ENCODE assay signal across 18 cellular contexts in the genomic region with DNA sequence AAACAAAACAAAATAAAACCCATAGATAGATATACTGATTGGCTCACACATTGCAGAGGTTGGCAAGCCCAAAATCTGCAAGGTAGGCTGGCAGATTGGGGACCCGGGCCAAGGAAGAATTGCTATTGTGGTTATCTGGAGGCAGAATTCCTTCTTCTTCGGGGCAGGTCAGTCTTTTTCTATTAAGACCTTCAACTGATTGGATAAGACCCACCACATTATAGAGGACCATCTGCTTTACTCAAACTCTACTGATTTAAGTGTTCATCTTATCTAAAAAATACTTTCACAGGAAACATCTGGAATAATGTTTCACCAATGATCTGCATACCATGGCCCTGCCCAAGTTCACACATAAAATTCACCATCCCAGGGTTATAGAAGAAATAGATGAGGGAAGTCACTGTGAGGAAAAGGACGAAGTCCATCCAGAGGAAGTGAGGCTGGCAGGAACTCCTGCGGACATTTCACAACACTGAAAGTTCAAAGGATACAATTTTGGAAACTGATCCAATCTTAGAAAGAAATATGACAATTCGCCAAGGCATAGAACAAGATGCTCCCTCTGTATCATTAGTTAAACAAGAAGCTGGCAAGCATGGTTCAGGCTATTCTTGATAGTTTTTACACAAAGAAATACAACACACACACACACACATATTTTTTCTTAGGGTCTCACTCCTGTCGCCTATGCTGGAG.
DNase-seq lines count a peak whose midpoint lies in the region; ATAC-seq, FAIRE-seq and TF ChIP-seq lines count a peak whose summit lies in the region.
"Had no signal": no experiment of that assay in that cellular context is flagged by ENCODE, and none has a peak within 500 bp of the region (broad histone marks: within the 10 kb centered on the region; RNA-seq: fewer than 3 reads in every experiment).

No MANE protein-coding gene starts in this region.

- no peak for TF ChIP-seq POLR2A in K562 (conservative IDR thresholded peaks at IDR 0.05)
- no peak for TF ChIP-seq POLR2A in right lobe of liver (IDR thresholded peaks at IDR 0.05)

- H3K4me1 ChIP-seq in K562 (replicated peaks in 1 of 2; ENCODE audit: control insufficient read depth in 2 of 2, insufficient read depth in 2 of 2, low read length in 2 of 2) (peaks cover 0 to 7% of the 10 kb centered on the region in 2 experiments; a peak in 2 of 5 replicates), right lobe of liver (peaks cover 0 to 27% (median 14%) of the 10 kb centered on the region in 4 donors), PC-9 (replicated peaks; ENCODE audit: insufficient read depth) (peaks cover 17% of the 10 kb centered on the region)

- WGBS in K562 (ENCODE audit: insufficient coverage, low coverage, missing lambda C conversion rate) = 50% methylated on average over 6 of the region's 6 CpGs
- WGBS in right lobe of liver (ENCODE audit: insufficient coverage, low coverage, low lambda C conversion rate, missing lambda C conversion rate) = 39% methylated on average over 6 of the region's 6 CpGs

- no peak overlapping the region for H3K9ac ChIP-seq in K562 (ENCODE audit: insufficient read depth in 1 of 2, low read depth in 2 of 2, low read length in 2 of 2)

- TF ChIP-seq CTCF in 22Rv1 (IDR thresholded peaks at IDR 0.05) (no peak), K562 (IDR thresholded peaks at IDR 0.05 in 2 of 3, conservative IDR thresholded peaks at IDR 0.05 in 1 of 3; ENCODE audit: insufficient read depth in 2 of 3, low read depth in 1 of 3, low read length in 3 of 3) (no peak), right lobe of liver (IDR thresholded peaks at IDR 0.05) (no peak), PC-9 (conservative IDR thresholded peaks at IDR 0.05) (no peak)

- H3K4me3 ChIP-seq in K562 (no peak overlapping the region), right lobe of liver (no peak overlapping the region), PC-9 (no peak overlapping the region)

- FAIRE-seq in K562 (lab: Jason Lieb, UNC) = no peak
- FAIRE-seq: RCC 7860 had no signal

- peak; percentile 15 for DNase-seq in CD1c-positive myeloid dendritic cell (ENCODE audit: extremely low spot score)
- DNase-seq in K562 (ENCODE audit: extremely low read depth in 1 of 4, low spot score in 3 of 4) = no peak
- peak in 1 of 3 donors; percentile 65 for DNase-seq in right lobe of liver
- DNase-seq in PC-9 = no peak
- no peak for DNase-seq in midbrain (lab: John Stamatoyannopoulos, UW)
- DNase-seq: Calu3; CD4-positive, alpha-beta memory T cell; DMS53; H7; NCI-H1436 treated with DMSO at 0.1 percent for 48 hours; NCI-H2081 treated with DMSO at 0.1 percent for 48 hours; NCI-H524; SHP77 treated with DMSO at 0.1 percent for 48 hours had no signal

- H3K9me3 ChIP-seq in K562 (replicated peaks; ENCODE audit: control insufficient read depth, insufficient read depth, low read depth, low read length) = no peaks in the 10 kb centered on the region
- H3K9me3 ChIP-seq in right lobe of liver = no peaks in the 10 kb centered on the region
- H3K9me3 ChIP-seq in PC-9 (ENCODE audit: insufficient read depth, low read depth) = no peaks in the 10 kb centered on the region

- no peak for TF ChIP-seq EP300 in K562 (IDR thresholded peaks at IDR 0.05; ENCODE audit: low read length)

- H3K27ac ChIP-seq in 22Rv1 = peak overlapping the region; percentile 23
- H3K27ac ChIP-seq in K562 (ENCODE audit: extremely low read depth, low read depth, low read length) = no peak overlapping the region
- H3K27ac ChIP-seq in right lobe of liver = peak overlapping the region in 1 of 3 donors; percentile 64
- H3K27ac ChIP-seq in PC-9 = no peak overlapping the region

- H3K9me1 ChIP-seq in K562 (ENCODE audit: control insufficient read depth, insufficient read depth, low read length) = no peaks in the 10 kb centered on the region

- ATAC-seq in K562 (no peak), right lobe of liver (peak; percentile 37 to 74 (median 56)), GM18498 (IDR thresholded peaks at IDR 0.05; ENCODE audit: unreplicated experiment) (no peak), esophagus mucosa (no peak)
- ATAC-seq: SK-N-SH treated with all-trans-retinoic acid at 6 μM for 48 hours had no signal

- H3K27me3 ChIP-seq in K562 (ENCODE audit: control insufficient read depth in 2 of 2, insufficient read depth in 2 of 2, low read length in 2 of 2) = no peaks in the 10 kb centered on the region
- no peaks in the 10 kb centered on the region for H3K27me3 ChIP-seq in right lobe of liver
- no peaks in the 10 kb centered on the region for H3K27me3 ChIP-seq in PC-9 (ENCODE audit: insufficient read depth, low read depth)

- H3K79me2 ChIP-seq in K562 (ENCODE audit: control insufficient read depth, insufficient read depth, low read length) (no peaks in the 10 kb centered on the region), PC-9 (ENCODE audit: low read depth) (no peaks in the 10 kb centered on the region)

- CTCF ChIA-PET in K562 (lab: Yijun Ruan, JAX; ENCODE audit: low intra/inter-chr PET ratio) = no interaction called here
- CTCF ChIA-PET in PC-9 (lab: Charles Lee) = no interaction called here

- TF ChIP-seq RAD21 in K562 (CRISPR knock-in tag; conservative IDR thresholded peaks at IDR 0.05 in 1 of 2, IDR thresholded peaks at IDR 0.05 in 1 of 2) = no peak

- H3K4me2 ChIP-seq in K562 (ENCODE audit: insufficient read depth, low read length) (no peak overlapping the region), PC-9 (no peak overlapping the region)

- no peaks in the 10 kb centered on the region for H3K36me3 ChIP-seq in K562 (ENCODE audit: control insufficient read depth, insufficient read depth, low read length)
- H3K36me3 ChIP-seq in right lobe of liver = no peaks in the 10 kb centered on the region
- H3K36me3 ChIP-seq in PC-9 (ENCODE audit: low read depth) = no peaks in the 10 kb centered on the region

- BruUV-seq in K562 (replicated peaks; lab: Mats Ljungman, UMichigan) (no TSS peak), PC-9 (replicated peaks; lab: Mats Ljungman, UMichigan) (no TSS peak)

- intact Hi-C loops in K562 (cut with micrococcal nuclease) = no loop called here
- intact Hi-C loops in right lobe of liver (cut with DNase I) = no loop called here
- intact Hi-C loops in PC-9 (cut with micrococcal nuclease; ENCODE audit: unreplicated experiment) = no loop called here

- H2AFZ ChIP-seq in K562 (ENCODE audit: low read depth, low read length) = no peak overlapping the region
- no peak overlapping the region for H2AFZ ChIP-seq in PC-9

- no peaks in the 10 kb centered on the region for H3K9me2 ChIP-seq in PC-9 (ENCODE audit: insufficient read depth)

- POLR2A ChIA-PET in K562 (lab: Yijun Ruan, JAX) (interaction anchor here (0.8 kb wide), 1 partner anchor 11 kb away, joined by 3 read pairs; no protein-coding TSS in a partner anchor), PC-9 (lab: Charles Lee; ENCODE audit: unreplicated experiment) (no interaction called here)

- in situ Hi-C loops in K562 (cut with MboI) = no loop called here

- peaks cover 14% of the 10 kb centered on the region for H3F3A ChIP-seq in PC-9 (ENCODE audit: insufficient read depth, low read depth)

- H4K20me1 ChIP-seq in K562 (replicated peaks; ENCODE audit: control insufficient read depth, insufficient read depth, low read length) (no peaks in the 10 kb centered on the region), PC-9 (ENCODE audit: insufficient read depth) (no peaks in the 10 kb centered on the region)

TF ChIP-seq in K562, 482 proteins besides CTCF, POLR2A, EP300 and RAD21:
- no peak for TF ChIP-seq ZNF3 (CRISPR knock-in tag; IDR thresholded peaks at IDR 0.05)
- TF ChIP-seq MCM5 (IDR thresholded peaks at IDR 0.05; ENCODE audit: low read depth) = no peak
- TF ChIP-seq ZNF134 (CRISPR knock-in tag; conservative IDR thresholded peaks at IDR 0.05) = peak; percentile 95
- TF ChIP-seq PHTF2 (CRISPR knock-in tag; IDR thresholded peaks at IDR 0.05) = no peak
- TF ChIP-seq THRAP3 (IDR thresholded peaks at IDR 0.05; ENCODE audit: borderline replicate concordance) = no peak
- TF ChIP-seq ZNF75A (CRISPR knock-in tag; IDR thresholded peaks at IDR 0.05) = no peak
- no peak for TF ChIP-seq SMAD3 (CRISPR knock-in tag; conservative IDR thresholded peaks at IDR 0.05)
- TF ChIP-seq MAFG (tag; conservative IDR thresholded peaks at IDR 0.05) = no peak
- no peak for TF ChIP-seq PTBP1 (IDR thresholded peaks at IDR 0.05; ENCODE audit: low read depth, low read length)
- peak; percentile 38; the same call in 1 of the 2 replicates for TF ChIP-seq FOXM1 (IDR thresholded peaks at IDR 0.05; ENCODE audit: low read depth)
- TF ChIP-seq FOXM1 (CRISPR knock-in tag; IDR thresholded peaks at IDR 0.05; ENCODE audit: low read depth) = no peak
- no peak for TF ChIP-seq GATAD2B (IDR thresholded peaks at IDR 0.05; ENCODE audit: borderline replicate concordance)
- TF ChIP-seq CHD4 (IDR thresholded peaks at IDR 0.05; ENCODE audit: insufficient read depth, insufficient replicate concordance, low read depth, low read length, poor library complexity, severe bottlenecking) = no peak
- TF ChIP-seq RBM25 (IDR thresholded peaks at IDR 0.05; ENCODE audit: low read depth, low read length, severe bottlenecking) = peak; percentile 71

Comparison
In these comparisons a context has a peak if more than half of its experiments do, and no peak if none do; other contexts are left out.
1. ATAC-seq: peak in right lobe of liver (4 of 4); none in K562 (single experiment), GM18498 (single experiment) and esophagus mucosa (single experiment).